ENCODE assay signal across 32 cellular contexts in genomic region chr5:61071565-61071964, GRCh38.
DNase-seq lines count a peak whose midpoint lies in the region; ATAC-seq, FAIRE-seq and TF ChIP-seq lines count a peak whose summit lies in the region.
"Had no signal": no experiment of that assay in that cellular context is flagged by ENCODE, and none has a peak within 500 bp of the region (broad histone marks: within the 10 kb centered on the region; RNA-seq: fewer than 3 reads in every experiment).

No MANE protein-coding gene starts in this region.

- peaks cover 4% of the 10 kb centered on the region for H3K4me1 ChIP-seq in endodermal cell (ENCODE audit: control insufficient read depth, insufficient read depth, low read length)
- H3K4me1 ChIP-seq in mucosa of descending colon (ENCODE audit: low read depth): no peaks in the 10 kb centered on the region
- no peaks in the 10 kb centered on the region for H3K4me1 ChIP-seq in tibial artery
- H3K4me1 ChIP-seq: gastrocnemius medialis, HAP-1, left ventricle myocardium inferior, tibial nerve had no signal

- H3K27me3 Mint-ChIP-seq in endodermal cell (ENCODE audit: insufficient read depth) (no peaks in the 10 kb centered on the region), progenitor cell of endocrine pancreas (no peaks in the 10 kb centered on the region)
- H3K27me3 Mint-ChIP-seq: activated CD8-positive, alpha-beta T cell treated with anti-CD3 and anti-CD28 coated beads for 36 hours; activated naive CD4-positive, alpha-beta T cell treated with anti-CD3 and anti-CD28 coated beads, Interleukin-2, amount 50 U/mL, for 24 hours; activated T-helper 17 cell treated with anti-CD3 and anti-CD28 coated beads, Interleukin-2, amount 50 U/mL, for 72 hours; CD4-positive, CD25-positive, alpha-beta regulatory T cell had no signal

- TF ChIP-seq CTCF in endodermal cell (conservative IDR thresholded peaks at IDR 0.05): no peak
- no peak for TF ChIP-seq CTCF in progenitor cell of endocrine pancreas (IDR thresholded peaks at IDR 0.05; ENCODE audit: unreplicated experiment)
- TF ChIP-seq CTCF in mucosa of descending colon (IDR thresholded peaks at IDR 0.05): no peak
- TF ChIP-seq CTCF in tibial artery (IDR thresholded peaks at IDR 0.05): no peak

- peaks cover 4% of the 10 kb centered on the region for H3K36me3 ChIP-seq in endodermal cell (ENCODE audit: control insufficient read depth, insufficient read depth, low read length)
- no peaks in the 10 kb centered on the region for H3K36me3 ChIP-seq in mucosa of descending colon (ENCODE audit: low read depth)
- H3K36me3 ChIP-seq in tibial artery: no peaks in the 10 kb centered on the region
- H3K36me3 ChIP-seq: brain microvascular endothelial cell, HAP-1 had no signal

- H3K4me1 Mint-ChIP-seq in endodermal cell: peaks cover 10% of the 10 kb centered on the region
- H3K4me1 Mint-ChIP-seq in progenitor cell of endocrine pancreas (ENCODE audit: low read depth): peaks cover 9% of the 10 kb centered on the region
- H3K4me1 Mint-ChIP-seq: activated T-helper 17 cell treated with anti-CD3 and anti-CD28 coated beads, Interleukin-2, amount 50 U/mL, for 72 hours had no signal

- DNase-seq in GM12891 (ENCODE audit: insufficient read length, low spot score) (no peak), endodermal cell (peak; percentile 51), iPS-NIHi7 (ENCODE audit: extremely low spot score) (peak; percentile 50), progenitor cell of endocrine pancreas (ENCODE audit: low spot score, unreplicated experiment) (no peak), SHP77 (lab: John Stamatoyannopoulos, UW) (no peak), mucosa of descending colon (no peak), tibial artery (no peak), anterior cingulate cortex (lab: John Stamatoyannopoulos, UW) (no peak)
- DNase-seq: activated CD8-positive, alpha-beta T cell treated with anti-CD3 and anti-CD28 coated beads for 36 hours; AML-193; amniotic stem cell; brain microvascular endothelial cell; Calu3; CD4-positive, CD25-positive, alpha-beta regulatory T cell; cerebellar nuclear complex; dermis blood vessel endothelial cell; DMS79; gastrocnemius medialis; Kasumi-1; left ventricle myocardium inferior; mesenchymal stem cell; NCI-H1417; NCI-H2029 treated with DMSO at 0.1 percent for 48 hours; NCI-H526; Right ventricle myocardium superior; stimulated activated CD4-positive, alpha-beta T cell treated with anti-CD3 and anti-CD28 coated beads, Interleukin-4, amount 100 ng/mL, for 24 hours had no signal

- H3K9me3 ChIP-seq in endodermal cell (ENCODE audit: control insufficient read depth, low read length): no peaks in the 10 kb centered on the region
- no peaks in the 10 kb centered on the region for H3K9me3 ChIP-seq in mucosa of descending colon
- H3K9me3 ChIP-seq in tibial artery: no peaks in the 10 kb centered on the region
- H3K9me3 ChIP-seq: gastrocnemius medialis, HAP-1 had no signal

- H3K27ac ChIP-seq in endodermal cell (ENCODE audit: low read depth, low read length) (no peak overlapping the region), tibial artery (no peak overlapping the region)
- H3K27ac ChIP-seq: brain microvascular endothelial cell, gastrocnemius medialis, left ventricle myocardium inferior, tibial nerve had no signal

- no peak overlapping the region for H3K4me3 Mint-ChIP-seq in endodermal cell
- H3K4me3 Mint-ChIP-seq in progenitor cell of endocrine pancreas (ENCODE audit: low read depth): no peak overlapping the region
- H3K4me3 Mint-ChIP-seq: activated CD8-positive, alpha-beta T cell treated with anti-CD3 and anti-CD28 coated beads for 36 hours; activated naive CD4-positive, alpha-beta T cell treated with anti-CD3 and anti-CD28 coated beads, Interleukin-2, amount 50 U/mL, for 24 hours; activated T-helper 17 cell treated with anti-CD3 and anti-CD28 coated beads, Interleukin-2, amount 50 U/mL, for 72 hours; CD4-positive, CD25-positive, alpha-beta regulatory T cell; T-helper 2 cell treated with Interferon-gamma antibody and Interleukin-4, amounts not matched to agents 5 μg/mL and 100 μg/mL, for 36 hours had no signal

- H3K4me3 ChIP-seq in endodermal cell (ENCODE audit: low read length): no peak overlapping the region
- H3K4me3 ChIP-seq in mucosa of descending colon: no peak overlapping the region
- no peak overlapping the region for H3K4me3 ChIP-seq in tibial artery
- H3K4me3 ChIP-seq: gastrocnemius medialis, HAP-1, left ventricle myocardium inferior, tibial nerve had no signal

- intact Hi-C loops in mucosa of descending colon (cut with DNase I, micrococcal nuclease) (no loop called here), tibial artery (cut with DNase I; ENCODE audit: low total_unique reads) (no loop called here)

- peaks cover 3% of the 10 kb centered on the region for H3K36me3 Mint-ChIP-seq in endodermal cell (ENCODE audit: low read depth)
- peaks cover 3% of the 10 kb centered on the region for H3K36me3 Mint-ChIP-seq in progenitor cell of endocrine pancreas (ENCODE audit: insufficient read depth)

- no peaks in the 10 kb centered on the region for H3K27me3 ChIP-seq in endodermal cell (ENCODE audit: control insufficient read depth, insufficient read depth, low read length, poor library complexity, severe bottlenecking)
- no peaks in the 10 kb centered on the region for H3K27me3 ChIP-seq in tibial artery
- H3K27me3 ChIP-seq: brain microvascular endothelial cell, gastrocnemius medialis, tibial nerve had no signal

- no peak overlapping the region for H3K9ac ChIP-seq in endodermal cell (ENCODE audit: extremely low read depth, low read length, poor library complexity, severe bottlenecking)

- peak overlapping the region; percentile 76 for H3K27ac Mint-ChIP-seq in endodermal cell
- H3K27ac Mint-ChIP-seq in progenitor cell of endocrine pancreas: peak overlapping the region; percentile 78
- H3K27ac Mint-ChIP-seq: activated CD8-positive, alpha-beta T cell treated with anti-CD3 and anti-CD28 coated beads for 36 hours; activated naive CD4-positive, alpha-beta T cell treated with anti-CD3 and anti-CD28 coated beads, Interleukin-2, amount 50 U/mL, for 24 hours; activated T-helper 17 cell treated with anti-CD3 and anti-CD28 coated beads, Interleukin-2, amount 50 U/mL, for 72 hours; CD4-positive, CD25-positive, alpha-beta regulatory T cell; T-helper 2 cell treated with Interferon-gamma antibody and Interleukin-4, amounts not matched to agents 5 μg/mL and 100 μg/mL, for 36 hours had no signal

- no peak for ATAC-seq in mucosa of descending colon
- ATAC-seq: activated CD8-positive, alpha-beta T cell treated with anti-CD3 and anti-CD28 coated beads for 36 hours; activated T-helper 17 cell treated with anti-CD3 and anti-CD28 coated beads, Interleukin-2, amount 50 U/mL, for 72 hours; gastrocnemius medialis; sciatic nerve had no signal

- TF ChIP-seq POLR2A in GM12891 (IDR thresholded peaks at IDR 0.05; ENCODE audit: low read depth, low read length): no peak

- peak; percentile 58 for FAIRE-seq in GM12891 (lab: Jason Lieb, UNC)

- H3K9me3 Mint-ChIP-seq in endodermal cell (peaks cover 3% of the 10 kb centered on the region), progenitor cell of endocrine pancreas (ENCODE audit: low read depth) (peaks cover 4% of the 10 kb centered on the region)
- H3K9me3 Mint-ChIP-seq: activated naive CD4-positive, alpha-beta T cell treated with anti-CD3 and anti-CD28 coated beads, Interleukin-2, amount 50 U/mL, for 24 hours; activated T-helper 17 cell treated with anti-CD3 and anti-CD28 coated beads, Interleukin-2, amount 50 U/mL, for 72 hours had no signal

TF ChIP-seq in GM12891, 5 proteins besides CTCF, POLR2A, EP300 and RAD21:
- TF ChIP-seq PAX5 (IDR thresholded peaks at IDR 0.05; ENCODE audit: insufficient read depth, low read length, severe bottlenecking) (no peak), POLR2AphosphoS5 (IDR thresholded peaks at IDR 0.05; ENCODE audit: low read depth, low read length) (no peak), TAF1 (IDR thresholded peaks at IDR 0.05; ENCODE audit: low read depth, low read length) (no peak), POU2F2 (IDR thresholded peaks at IDR 0.05; ENCODE audit: low read depth, low read length) (no peak), SPI1 (IDR thresholded peaks at IDR 0.05; ENCODE audit: low read depth, low read length) (no peak)
TF ChIP-seq in GM12891: peak in this region for 0.

Comparison
In these comparisons a context has a peak if more than half of its experiments do, and no peak if none do; other contexts are left out.
1. DNase-seq: peak in endodermal cell (single experiment) and iPS-NIHi7 (single experiment); none in GM12891 (single experiment), progenitor cell of endocrine pancreas (single experiment), SHP77 (0 of 2), mucosa of descending colon (0 of 3), tibial artery (0 of 2) and anterior cingulate cortex (0 of 58).